ENCODE assay signal across 36 cellular contexts in the genomic region with DNA sequence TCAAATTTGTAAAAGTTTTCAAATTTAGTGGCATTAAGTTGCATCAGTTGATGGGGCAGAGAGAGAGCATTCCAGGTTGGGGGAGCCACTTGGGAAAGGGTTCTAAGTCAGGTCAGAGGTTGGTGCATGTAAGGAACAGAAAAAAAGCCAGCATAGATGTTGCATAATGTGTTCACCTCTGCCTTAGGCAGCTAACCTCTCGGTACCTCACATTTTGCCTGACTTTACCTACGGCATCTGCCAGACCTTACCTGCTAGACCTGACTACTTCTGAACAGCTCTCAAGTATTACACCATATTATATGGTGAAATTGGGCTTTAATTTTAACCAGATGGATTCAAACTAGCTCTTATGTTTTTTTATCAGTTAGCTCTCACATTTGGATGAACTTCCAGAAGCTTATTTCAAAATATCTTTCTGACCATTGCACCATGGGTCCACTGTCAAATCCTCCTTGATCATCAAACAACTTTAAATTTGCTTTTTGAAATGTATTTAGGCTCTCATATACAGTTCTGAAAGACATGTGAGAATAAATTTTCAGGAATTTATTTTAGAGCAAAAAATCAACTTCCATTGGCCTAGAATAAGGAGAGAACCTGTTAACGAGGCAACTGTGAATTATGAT. TPM values are rescaled to one million over a fixed set of nuclear protein-coding genes. Genes with fewer than 3 reads are reported as not detected.
"Had no signal": no experiment of that assay in that cellular context is flagged by ENCODE, and none has a peak within 500 bp of the region (broad histone marks: within the 10 kb centered on the region; RNA-seq: fewer than 3 reads in every experiment).

No MANE protein-coding gene starts in this region.

- H3K4me1 Mint-ChIP-seq: natural killer cell; nephron; neural progenitor cell; stimulated activated effector memory CD8-positive, alpha-beta T cell treated with anti-CD3 and anti-CD28 coated beads, Interleukin-12 subunit alpha, Interleukin-12 subunit beta, amount 100 ng/mL, for 72 hours had no signal

- H3K36me3 ChIP-seq: neural progenitor cell, ovary, spleen, stomach, thoracic aorta, thyroid gland, tibial nerve, upper lobe of left lung, vagina had no signal

- H3K4me3 ChIP-seq: neural progenitor cell, ovary, psoas muscle, skin epidermis, smooth muscle cell, spleen, stomach, thoracic aorta, thyroid gland, tibial nerve, upper lobe of left lung, vagina had no signal

- H3K27ac ChIP-seq: neural progenitor cell, ovary, parathyroid adenoma, psoas muscle, skin epidermis, spleen, stomach, thoracic aorta, thyroid gland, tibial nerve, upper lobe of left lung, vagina had no signal

- H3K4me2 ChIP-seq: neural progenitor cell, smooth muscle cell had no signal

- H3K27ac Mint-ChIP-seq: natural killer cell; nephron; neural progenitor cell; progenitor cell of endocrine pancreas; stimulated activated effector memory CD8-positive, alpha-beta T cell treated with anti-CD3 and anti-CD28 coated beads, Interleukin-12 subunit alpha, Interleukin-12 subunit beta, amount 100 ng/mL, for 72 hours; stimulated activated naive B cell treated with anti-CD40 and anti-IgM and Interleukin-4, amounts not matched to agents 10 μg/mL and 1 μg/mL and 100 μg/mL, for 72 hours; stimulated activated naive CD8-positive, alpha-beta T cell treated with anti-CD3 and anti-CD28 coated beads, Interleukin-15, Interleukin-2, amounts not matched to agents 100 ng/mL and 50 ng/mL, for 24 hours had no signal

- H3K9me3 ChIP-seq: psoas muscle, stomach, thoracic aorta, thyroid gland, tibial nerve, upper lobe of left lung, vagina had no signal

- H3K4me3 Mint-ChIP-seq: natural killer cell; nephron; neural progenitor cell; stimulated activated effector memory CD8-positive, alpha-beta T cell treated with anti-CD3 and anti-CD28 coated beads, Interleukin-12 subunit alpha, Interleukin-12 subunit beta, amount 100 ng/mL, for 72 hours; stimulated activated naive B cell treated with anti-CD40 and anti-IgM and Interleukin-4, amounts not matched to agents 10 μg/mL and 1 μg/mL and 100 μg/mL, for 72 hours; stimulated activated naive CD8-positive, alpha-beta T cell treated with anti-CD3 and anti-CD28 coated beads, Interleukin-15, Interleukin-2, amounts not matched to agents 100 ng/mL and 50 ng/mL, for 24 hours had no signal

- H3K27me3 ChIP-seq: ovary, stomach, thyroid gland, tibial nerve, upper lobe of left lung, vagina had no signal

- H3K79me2 ChIP-seq: parathyroid adenoma had no signal

- H3K9ac ChIP-seq: neural progenitor cell, parathyroid adenoma had no signal

- H3K36me3 Mint-ChIP-seq: natural killer cell; neural progenitor cell; stimulated activated effector memory CD8-positive, alpha-beta T cell treated with anti-CD3 and anti-CD28 coated beads, Interleukin-12 subunit alpha, Interleukin-12 subunit beta, amount 100 ng/mL, for 72 hours; stimulated activated naive B cell treated with anti-CD40 and anti-IgM and Interleukin-4, amounts not matched to agents 10 μg/mL and 1 μg/mL and 100 μg/mL, for 72 hours had no signal

- ATAC-seq: natural killer cell; psoas muscle; right cardiac atrium; sciatic nerve; stimulated activated effector memory CD8-positive, alpha-beta T cell treated with anti-CD3 and anti-CD28 coated beads, Interleukin-12 subunit alpha, Interleukin-12 subunit beta, amount 100 ng/mL, for 72 hours; stimulated activated naive B cell treated with anti-CD40 and anti-IgM and Interleukin-4, amounts not matched to agents 10 μg/mL and 1 μg/mL and 100 μg/mL, for 72 hours had no signal

- H3K9me3 Mint-ChIP-seq: neural progenitor cell; stimulated activated effector memory CD8-positive, alpha-beta T cell treated with anti-CD3 and anti-CD28 coated beads, Interleukin-12 subunit alpha, Interleukin-12 subunit beta, amount 100 ng/mL, for 72 hours; stimulated activated naive CD8-positive, alpha-beta T cell treated with anti-CD3 and anti-CD28 coated beads, Interleukin-15, Interleukin-2, amounts not matched to agents 100 ng/mL and 50 ng/mL, for 24 hours had no signal

- DNase-seq: natural killer cell; occipital lobe; ovary; posterior cingulate gyrus; psoas muscle; right cardiac atrium; spleen; stimulated activated CD4-positive, alpha-beta T cell treated with anti-CD3 and anti-CD28 coated beads, Interleukin-15, amount 100 ng/mL, for 24 hours; stimulated activated CD4-positive, alpha-beta T cell treated with anti-CD3 and anti-CD28 coated beads, Interleukin-2, amount 100 ng/mL, for 24 hours; stimulated activated CD4-positive, alpha-beta T cell treated with anti-CD3 and anti-CD28 coated beads, Interleukin-2, amount 100 ng/mL, for 48 hours; stimulated activated CD4-positive, alpha-beta T cell treated with anti-CD3 and anti-CD28 coated beads, Interleukin-4, amount 100 ng/mL, for 24 hours; stimulated activated naive B cell treated with anti-CD40 and anti-IgM and Interleukin-4, amounts not matched to agents 10 μg/mL and 1 μg/mL and 100 μg/mL, for 72 hours; stimulated activated naive CD4-positive, alpha-beta T cell treated with Interleukin-2 at 50 U/mL for 16 hours; stomach; thyroid gland; trophoblast cell; upper lobe of left lung had no signal

- FAIRE-seq: urothelium cell line had no signal

- H2AFZ ChIP-seq: neural progenitor cell, parathyroid adenoma had no signal

- H3K4me1 ChIP-seq: neural progenitor cell, parathyroid adenoma, psoas muscle, spleen, thyroid gland, tibial nerve, upper lobe of left lung, vagina had no signal

RNA-seq across cellular contexts. Expression of a gene that starts 7.4 kb away (rescaled TPM):
- total RNA-seq: natural killer cell, occipital lobe, osteoblast, ovary, progenitor cell of endocrine pancreas, psoas muscle, renal cortical epithelial cell, right cardiac atrium, sciatic nerve, smooth muscle cell, spleen, stomach, subcutaneous adipose tissue, temporal lobe, thoracic aorta, thyroid gland, tibial nerve, upper lobe of left lung, ureter, vagina had no signal
- polyA plus RNA-seq: neural cell, ovary, psoas muscle, right cardiac atrium, smooth muscle cell, spleen, stomach had no signal
